11 cellular contexts compared by ENCODE assay signal in the genomic region with DNA sequence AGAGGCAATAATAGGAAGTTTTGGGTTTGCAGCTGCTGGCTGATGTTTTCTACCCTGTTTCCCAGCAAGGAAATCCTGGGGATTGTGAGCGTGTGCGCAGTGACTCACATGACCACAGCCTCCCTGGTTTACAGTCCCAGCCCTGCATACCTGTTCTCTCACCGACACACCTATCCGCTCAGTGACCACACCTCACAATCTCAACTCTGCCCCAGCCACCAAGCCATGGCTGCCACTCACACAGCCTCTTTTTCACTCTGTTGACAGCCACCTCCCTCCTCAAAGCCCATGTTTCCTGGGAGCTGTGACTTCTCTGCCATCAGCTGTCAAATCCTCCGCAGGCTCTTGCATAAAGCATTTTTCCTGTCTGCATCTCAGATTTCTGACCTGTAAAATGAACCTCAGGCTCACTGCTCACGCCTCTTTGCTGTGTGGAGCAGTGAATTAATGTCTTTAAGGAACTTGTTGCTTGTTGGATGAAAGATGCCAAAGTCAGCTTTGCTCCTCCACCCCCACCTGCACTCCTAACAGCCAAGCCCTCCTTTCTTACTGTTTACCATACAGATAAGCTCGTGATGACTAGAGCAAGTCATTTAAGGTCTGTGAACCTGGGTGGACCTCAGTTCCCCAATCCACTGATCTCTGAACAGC. TPM values are rescaled to one million over a fixed set of nuclear protein-coding genes. Genes with fewer than 3 reads are reported as not detected.
DNase-seq lines count a peak whose midpoint lies in the region; ATAC-seq, FAIRE-seq and TF ChIP-seq lines count a peak whose summit lies in the region.
"Had no signal": no experiment of that assay in that cellular context is flagged by ENCODE, and none has a peak within 500 bp of the region (broad histone marks: within the 10 kb centered on the region; RNA-seq: fewer than 3 reads in every experiment).

No MANE protein-coding gene starts in this region.

- H3K27ac ChIP-seq in heart left ventricle (peak overlapping the region in 8 of 12 donors; percentile 9 to 68 (median 30)), pancreas (peak overlapping the region in 2 of 4 donors; percentile 35 to 64)

- H3K36me3 ChIP-seq in heart left ventricle (no peaks in the 10 kb centered on the region), pancreas (no peaks in the 10 kb centered on the region)
- H3K36me3 ChIP-seq: breast epithelium had no signal

- no peaks in the 10 kb centered on the region for H3K27me3 ChIP-seq in heart left ventricle
- H3K27me3 ChIP-seq in pancreas = no peaks in the 10 kb centered on the region
- H3K27me3 ChIP-seq: breast epithelium had no signal

- FAIRE-seq in pancreas (lab: Jason Lieb, UNC) = no peak

- 28 to 42% (median 31%) methylated on average over 7 of the region's 7 CpGs for WGBS in heart left ventricle, 4 donors
- 33 to 39% methylated on average over 7 of the region's 7 CpGs for WGBS in pancreas, 2 donors

- intact Hi-C loops in heart left ventricle (cut with DNase I) = loop anchor here in 8 of 10 donors (2.0 to 10.0 kb wide), 6 partner anchors 41 to 51 kb away; a partner anchor contains a TSS
- intact Hi-C loops in pancreas (cut with DNase I) = no loop called here

- peaks cover 0 to 38% (median 14%) of the 10 kb centered on the region in 12 donors for H3K4me1 ChIP-seq in heart left ventricle
- H3K4me1 ChIP-seq in pancreas = no peaks in the 10 kb centered on the region
- H3K4me1 ChIP-seq: breast epithelium had no signal

- H3K4me3 ChIP-seq in heart left ventricle (no peak overlapping the region), pancreas (no peak overlapping the region)
- H3K4me3 ChIP-seq: breast epithelium had no signal

- H3K9me3 ChIP-seq in heart left ventricle (no peaks in the 10 kb centered on the region), pancreas (no peaks in the 10 kb centered on the region)
- H3K9me3 ChIP-seq: breast epithelium had no signal

- TF ChIP-seq CTCF in heart left ventricle (IDR thresholded peaks at IDR 0.05) (no peak), pancreas (IDR thresholded peaks at IDR 0.05) (no peak)

- peak in 3 of 4 donors; percentile 64 to 69 (median 68) for ATAC-seq in heart left ventricle
- ATAC-seq in pancreas = peak; percentile 71 to 95 (median 92)

- DNase-seq in ELF-1 (ENCODE audit: low read depth, low spot score) (peak; percentile 68), heart left ventricle (peak in 1 of 5 donors; percentile 38), pancreas (peak in 3 of 6 donors; percentile 14 to 44 (median 38)), dedifferentiated amniotic fluid mesenchymal stem cell (ENCODE audit: extremely low spot score) (no peak), activated gamma-delta T cell (lab: John Stamatoyannopoulos, UW) (no peak), GM03348 (ENCODE audit: low spot score) (no peak), NCI-H446 treated with DMSO at 0.1 percent for 48 hours (lab: John Stamatoyannopoulos, UW) (no peak)
- DNase-seq: SIG-M5; stimulated activated CD4-positive, alpha-beta T cell treated with anti-CD3 and anti-CD28 coated beads, Interleukin-4, amount 100 ng/mL, for 24 hours had no signal

- no peak for TF ChIP-seq POLR2A in heart left ventricle (IDR thresholded peaks at IDR 0.05)

TF ChIP-seq in PFSK-1, 5 proteins besides CTCF, POLR2A, EP300 and RAD21:
- no peak for TF ChIP-seq POLR2AphosphoS5 (IDR thresholded peaks at IDR 0.05; ENCODE audit: low read depth, low read length)
- no peak for TF ChIP-seq SIN3A (IDR thresholded peaks at IDR 0.05; ENCODE audit: borderline replicate concordance, insufficient read depth, low read length)
- peak; percentile 55 for TF ChIP-seq FOXP2 (optimal IDR thresholded peaks at IDR 0.05; ENCODE audit: borderline replicate concordance, extremely low read depth, extremely low read length, insufficient read depth)
- TF ChIP-seq TAF1 (IDR thresholded peaks at IDR 0.05; ENCODE audit: borderline replicate concordance, insufficient read depth, low read length) = no peak
- TF ChIP-seq, protein P1, sequence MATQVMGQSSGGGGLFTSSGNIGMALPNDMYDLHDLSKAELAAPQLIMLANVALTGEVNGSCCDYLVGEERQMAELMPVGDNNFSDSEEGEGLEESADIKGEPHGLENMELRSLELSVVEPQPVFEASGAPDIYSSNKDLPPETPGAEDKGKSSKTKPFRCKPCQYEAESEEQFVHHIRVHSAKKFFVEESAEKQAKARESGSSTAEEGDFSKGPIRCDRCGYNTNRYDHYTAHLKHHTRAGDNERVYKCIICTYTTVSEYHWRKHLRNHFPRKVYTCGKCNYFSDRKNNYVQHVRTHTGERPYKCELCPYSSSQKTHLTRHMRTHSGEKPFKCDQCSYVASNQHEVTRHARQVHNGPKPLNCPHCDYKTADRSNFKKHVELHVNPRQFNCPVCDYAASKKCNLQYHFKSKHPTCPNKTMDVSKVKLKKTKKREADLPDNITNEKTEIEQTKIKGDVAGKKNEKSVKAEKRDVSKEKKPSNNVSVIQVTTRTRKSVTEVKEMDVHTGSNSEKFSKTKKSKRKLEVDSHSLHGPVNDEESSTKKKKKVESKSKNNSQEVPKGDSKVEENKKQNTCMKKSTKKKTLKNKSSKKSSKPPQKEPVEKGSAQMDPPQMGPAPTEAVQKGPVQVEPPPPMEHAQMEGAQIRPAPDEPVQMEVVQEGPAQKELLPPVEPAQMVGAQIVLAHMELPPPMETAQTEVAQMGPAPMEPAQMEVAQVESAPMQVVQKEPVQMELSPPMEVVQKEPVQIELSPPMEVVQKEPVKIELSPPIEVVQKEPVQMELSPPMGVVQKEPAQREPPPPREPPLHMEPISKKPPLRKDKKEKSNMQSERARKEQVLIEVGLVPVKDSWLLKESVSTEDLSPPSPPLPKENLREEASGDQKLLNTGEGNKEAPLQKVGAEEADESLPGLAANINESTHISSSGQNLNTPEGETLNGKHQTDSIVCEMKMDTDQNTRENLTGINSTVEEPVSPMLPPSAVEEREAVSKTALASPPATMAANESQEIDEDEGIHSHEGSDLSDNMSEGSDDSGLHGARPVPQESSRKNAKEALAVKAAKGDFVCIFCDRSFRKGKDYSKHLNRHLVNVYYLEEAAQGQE (IDR thresholded peaks at IDR 0.05; ENCODE audit: insufficient read depth in 1 of 2, low read depth in 2 of 2, low read length in 2 of 2) = no peak

RNA-seq across cellular contexts. Expression of a gene that starts 43.5 kb away (rescaled TPM):
- 30.8 TPM for polyA plus RNA-seq in PFSK-1 (2012; ENCODE audit: insufficient read length, low read depth)
- total RNA-seq in heart left ventricle (10 to 100 TPM; 19.3 to 59.4 (median 31.5) TPM), pancreas (10 to 100 TPM in 1 of 6 donors, 1 to 10 TPM in 5; 3.8 to 19.5 (median 6.0) TPM)
- polyA plus RNA-seq in heart left ventricle (10 to 100 TPM; 34.6 to 38.7 TPM), pancreas (10 to 100 TPM; 13.6 to 14.9 TPM)

Comparison
In these comparisons a context has a peak if more than half of its experiments do, and no peak if none do; other contexts are left out.
1. intact Hi-C loops: an anchor here in heart left ventricle (2.0 to 10.0 kb wide); none called in pancreas.